In genomic region chr4:82525287-82525898, GRCh38 we compare ENCODE assay signal across 24 cellular contexts. TPM values are rescaled to one million over a fixed set of nuclear protein-coding genes. Genes with fewer than 3 reads are reported as not detected.
DNase-seq lines count a peak whose midpoint lies in the region; ATAC-seq, FAIRE-seq and TF ChIP-seq lines count a peak whose summit lies in the region.
"Had no signal": no experiment of that assay in that cellular context is flagged by ENCODE, and none has a peak within 500 bp of the region (broad histone marks: within the 10 kb centered on the region; RNA-seq: fewer than 3 reads in every experiment).

No MANE protein-coding gene starts in this region.

- H3K18ac ChIP-seq in H1 (ENCODE audit: extremely low read depth, low read length): no peak overlapping the region

- no peak overlapping the region for H3K4me3 ChIP-seq in SK-N-SH (ENCODE audit: low read depth in 2 of 2, low read length in 1 of 2)
- no peak overlapping the region for H3K4me3 ChIP-seq in NB4 (ENCODE audit: low read depth, low read length)
- no peak overlapping the region for H3K4me3 ChIP-seq in H1 (ENCODE audit: extremely low read depth in 1 of 4, insufficient read depth in 2 of 4, low read depth in 3 of 4, low read length in 4 of 4)
- H3K4me3 ChIP-seq: A549, BLaER1, cardiac muscle cell had no signal

- POLR2A ChIA-PET in SK-N-SH (lab: Yijun Ruan, JAX): interaction anchor here (0.7 kb wide), 1 partner anchor 274 kb away, joined by 3 read pairs; no protein-coding TSS in a partner anchor
- POLR2A ChIA-PET in H1 (lab: Charles Lee; ENCODE audit: partially characterized antibody): interaction anchor here (1.1 kb wide), 1 partner anchor 9 kb away, joined by 3 read pairs; no protein-coding TSS in a partner anchor

- H3K79me2 ChIP-seq in SK-N-SH (ENCODE audit: insufficient read depth) (no peaks in the 10 kb centered on the region), H1 (ENCODE audit: control insufficient read depth in 1 of 2, insufficient read depth in 2 of 2, low read length in 2 of 2) (no peaks in the 10 kb centered on the region)

- no peak overlapping the region for H3K9ac ChIP-seq in SK-N-SH
- no peak overlapping the region for H3K9ac ChIP-seq in H1 (replicated peaks in 1 of 4; ENCODE audit: extremely low read depth in 1 of 4, low read depth in 3 of 4, low read length in 3 of 4)
- H3K9ac ChIP-seq: BLaER1 had no signal

- H4K5ac ChIP-seq in H1 (ENCODE audit: insufficient read length, low read depth, low read length): no peak overlapping the region

- no peak overlapping the region for H2BK12ac ChIP-seq in H1 (ENCODE audit: low read depth, low read length)

- H3K4me1 ChIP-seq in SK-N-SH (ENCODE audit: control insufficient read depth in 1 of 2, insufficient read depth in 2 of 2, low read depth in 1 of 2, low read length in 1 of 2): no peaks in the 10 kb centered on the region
- peaks cover 0 to 8% (median 3%) of the 10 kb centered on the region in 4 experiments; a peak in 5 of 7 replicates for H3K4me1 ChIP-seq in H1 (replicated peaks in 1 of 4; ENCODE audit: control insufficient read depth in 3 of 4, insufficient read depth in 4 of 4, low read length in 3 of 4)
- H3K4me1 ChIP-seq: A549, BLaER1 had no signal

- H4K20me1 ChIP-seq in SK-N-SH (ENCODE audit: insufficient read depth) (no peaks in the 10 kb centered on the region), H1 (replicated peaks in 1 of 2; ENCODE audit: control insufficient read depth in 1 of 2, insufficient read depth in 2 of 2, low read length in 2 of 2) (no peaks in the 10 kb centered on the region)
- H4K20me1 ChIP-seq: BLaER1 had no signal

- H3K23ac ChIP-seq in H1 (ENCODE audit: insufficient read length): no peak overlapping the region

- H2BK120ac ChIP-seq in H1 (replicated peaks; ENCODE audit: low read depth, low read length): no peak overlapping the region

- H3K4me2 ChIP-seq in SK-N-SH: no peak overlapping the region
- H3K4me2 ChIP-seq in H1 (ENCODE audit: insufficient read depth in 1 of 2, low read depth in 2 of 2, low read length in 2 of 2): no peak overlapping the region
- H3K4me2 ChIP-seq: A549, BLaER1 had no signal

- no peak for TF ChIP-seq RAD21 in SK-N-SH (IDR thresholded peaks at IDR 0.05; ENCODE audit: low read length)
- TF ChIP-seq RAD21 in H1 (IDR thresholded peaks at IDR 0.05 in 1 of 2, conservative IDR thresholded peaks at IDR 0.05 in 1 of 2; ENCODE audit: low read depth in 2 of 2, low read length in 2 of 2): no peak

- no peaks in the 10 kb centered on the region for H3K9me2 ChIP-seq in SK-N-SH

- no peak for TF ChIP-seq EP300 in SK-N-SH (IDR thresholded peaks at IDR 0.05; ENCODE audit: borderline replicate concordance in 1 of 2, low read depth in 1 of 2, low read length in 1 of 2)
- TF ChIP-seq EP300 in H1 (IDR thresholded peaks at IDR 0.05; ENCODE audit: borderline replicate concordance in 1 of 2, low read depth in 2 of 2, low read length in 2 of 2): no peak

- H3K27me3 ChIP-seq in SK-N-SH (ENCODE audit: insufficient read depth): no peaks in the 10 kb centered on the region
- H3K27me3 ChIP-seq in H1 (replicated peaks in 1 of 4; ENCODE audit: control insufficient read depth in 3 of 4, extremely low read depth in 1 of 4, insufficient read depth in 3 of 4, low read length in 3 of 4): no peaks in the 10 kb centered on the region
- H3K27me3 ChIP-seq: BLaER1, cardiac muscle cell had no signal

- H3K14ac ChIP-seq in H1 (ENCODE audit: insufficient read length): no peak overlapping the region

- no peak overlapping the region for H3K27ac ChIP-seq in SK-N-SH (ENCODE audit: low read depth in 2 of 2, low read length in 1 of 2)
- H3K27ac ChIP-seq in H1 (ENCODE audit: low read depth, low read length): no peak overlapping the region
- H3K27ac ChIP-seq: A549, BLaER1, cardiac muscle cell had no signal

- H2AFZ ChIP-seq in SK-N-SH (ENCODE audit: low read depth) (no peak overlapping the region), H1 (ENCODE audit: low read length) (no peak overlapping the region)

- CTCF ChIA-PET in SK-N-SH (lab: Yijun Ruan, JAX): no interaction called here
- CTCF ChIA-PET in H1 (lab: Charles Lee; ENCODE audit: partially characterized antibody): interaction anchor here (1.0 to 2.4 kb wide), 2 partner anchors 213 to 250 kb away, joined by 3 to 11 read pairs; no protein-coding TSS in a partner anchor

- no peaks in the 10 kb centered on the region for H3K79me1 ChIP-seq in H1 (ENCODE audit: low read depth, low read length)

- no peak for DNase-seq in SK-N-SH
- peak; percentile 49 for DNase-seq in NB4 (ENCODE audit: low read depth)
- no peak for DNase-seq in H1 (ENCODE audit: low read depth in 1 of 2, low spot score in 2 of 2)
- peak; percentile 27 for DNase-seq in renal cortical epithelial cell (ENCODE audit: low read depth)
- DNase-seq in T-helper 1 cell: no peak
- no peak for DNase-seq in activated CD8-positive, alpha-beta memory T cell treated with anti-CD3 and anti-CD28 coated beads, Interleukin-2, amount 50 U/mL, for 48 hours
- DNase-seq: activated CD4-positive, alpha-beta T cell treated with anti-CD3 and anti-CD28 coated beads, Interleukin-2, amount 50 U/mL, for 1 hour; activated naive CD4-positive, alpha-beta T cell treated with anti-CD3 and anti-CD28 coated beads, Interleukin-2, amount 10 ng/mL, durations not matched to agents 7 days and 5 days; Calu3; left cardiac atrium; MM.1S; naive B cell; NCI-H1694 treated with DMSO at 0.1 percent for 48 hours; NCI-H748 treated with DMSO at 0.1 percent for 48 hours; RPMI8226; stimulated activated CD4-positive, alpha-beta T cell treated with anti-CD3 and anti-CD28 coated beads, Interleukin-4, amount 100 ng/mL, for 24 hours; stimulated activated naive B cell treated with anti-CD40 and anti-IgM and Interleukin-4, amounts not matched to agents 10 μg/mL and 1 μg/mL and 100 μg/mL, for 72 hours had no signal

- H2BK15ac ChIP-seq in H1 (ENCODE audit: low read length): no peak overlapping the region

- no peak overlapping the region for H3K56ac ChIP-seq in H1 (replicated peaks; ENCODE audit: insufficient read length, low read depth, low read length)

- H3K23me2 ChIP-seq in H1 (ENCODE audit: low read depth, low read length): no peaks in the 10 kb centered on the region

- H3F3A ChIP-seq in SK-N-SH (replicated peaks; ENCODE audit: insufficient read depth): peaks cover 10% of the 10 kb centered on the region

- H2BK5ac ChIP-seq in H1 (ENCODE audit: low read depth, low read length): no peak overlapping the region

- peak; percentile 19 for FAIRE-seq in H1 (lab: Jason Lieb, UNC)
- FAIRE-seq: A549 had no signal

- H4K91ac ChIP-seq in H1 (replicated peaks; ENCODE audit: insufficient read length, low read length): no peak overlapping the region

- no peak overlapping the region for H2BK20ac ChIP-seq in H1 (ENCODE audit: low read length)

- TF ChIP-seq CTCF in SK-N-SH (IDR thresholded peaks at IDR 0.05): no peak
- TF ChIP-seq CTCF in NB4 (IDR thresholded peaks at IDR 0.05; ENCODE audit: low read depth, low read length): no peak
- no peak for TF ChIP-seq CTCF in H1 (IDR thresholded peaks at IDR 0.05; ENCODE audit: control extremely low read depth in 1 of 3, insufficient read depth in 1 of 3, low read depth in 1 of 3, low read length in 3 of 3)

- no peak overlapping the region for H2AK5ac ChIP-seq in H1 (ENCODE audit: low read depth, low read length)

- H3K4ac ChIP-seq in H1 (replicated peaks; ENCODE audit: insufficient read length, low read depth, low read length): no peak overlapping the region

- no peak for TF ChIP-seq POLR2A in NB4 (IDR thresholded peaks at IDR 0.05; ENCODE audit: extremely low read depth, insufficient read length)
- no peak for TF ChIP-seq POLR2A in H1 (IDR thresholded peaks at IDR 0.05; ENCODE audit: control extremely low read depth in 1 of 2, low read depth in 2 of 2, low read length in 2 of 2)
- TF ChIP-seq POLR2A in GM18505 (IDR thresholded peaks at IDR 0.05; ENCODE audit: borderline replicate concordance, extremely low read depth, insufficient read depth, insufficient read length): no peak

- ATAC-seq in SK-N-SH treated with all-trans-retinoic acid at 6 μM for 48 hours (no peak), GM18505 (IDR thresholded peaks at IDR 0.05; ENCODE audit: unreplicated experiment) (no peak)
- ATAC-seq: A549; HCT116; left cardiac atrium; stimulated activated naive B cell treated with anti-CD40 and anti-IgM and Interleukin-4, amounts not matched to agents 10 μg/mL and 1 μg/mL and 100 μg/mL, for 72 hours had no signal

- H3K9me3 ChIP-seq in SK-N-SH (no peaks in the 10 kb centered on the region), H1 (ENCODE audit: insufficient read depth in 2 of 2, low read depth in 1 of 2, low read length in 1 of 2) (no peaks in the 10 kb centered on the region)
- H3K9me3 ChIP-seq: A549, BLaER1 had no signal

- no peak overlapping the region for H4K8ac ChIP-seq in H1 (ENCODE audit: extremely low read depth, insufficient read depth, low read length)

- H3K36me3 ChIP-seq in SK-N-SH (replicated peaks in 1 of 2; ENCODE audit: control insufficient read depth in 1 of 2, insufficient read depth in 2 of 2, low read length in 1 of 2): no peaks in the 10 kb centered on the region
- H3K36me3 ChIP-seq in H1 (ENCODE audit: control insufficient read depth in 2 of 4, insufficient read depth in 4 of 4, low read length in 3 of 4): no peaks in the 10 kb centered on the region
- H3K36me3 ChIP-seq: BLaER1, cardiac muscle cell had no signal

- WGBS in SK-N-SH (ENCODE audit: low lambda C conversion rate): 37% methylated on average over 4 of the region's 4 CpGs
- 87% methylated on average over 4 of the region's 4 CpGs; no CpG with 5 or more reads in 1 of the 2 experiments for WGBS in H1 (ENCODE audit: extremely low coverage in 1 of 2, insufficient coverage in 1 of 2, insufficient read length in 1 of 2, insufficient replicate concordance in 2 of 2, low coverage in 1 of 2, low lambda C conversion rate in 2 of 2, missing lambda C conversion rate in 1 of 2), 2 experiments

TF ChIP-seq in SK-N-SH treated with all-trans-retinoic acid at 6 μM for 48 hours, 23 proteins besides CTCF, POLR2A, EP300 and RAD21 (continues in another document):
- peak; percentile 43; the same call in 1 of the 2 replicates for TF ChIP-seq ISL1 (CRISPR knock-in tag; IDR thresholded peaks at IDR 0.05)

TF ChIP-seq in SK-N-SH, 30 proteins besides CTCF, POLR2A, EP300 and RAD21 (continues in another document):
- TF ChIP-seq GABPA (IDR thresholded peaks at IDR 0.05; ENCODE audit: low read depth): no peak

RNA-seq across cellular contexts. Expression of gene TMEM150C, which starts 36.4 kb away (rescaled TPM):
- polyA plus RNA-seq in SK-N-SH (2012; rRNA removed) (1.0 and 1.3 TPM in 2 replicates), H1 (2011; rRNA removed) (1.2 and 1.5 TPM in 2 replicates)
- 1.0 and 1.1 TPM in 2 replicates for polyA plus RNA-seq in SK-N-SH (2012; cell fraction: cytosol; rRNA removed)
- 0.56 and 1.2 TPM in 2 replicates for polyA plus RNA-seq in SK-N-SH (2012; cell fraction: nucleus; rRNA removed)
- total RNA-seq in H1 (2021; fragmentation: NEBNext Ultra II Directional; extraction: Animal tissue kit (Norgen Biotek cat#: 25700)): 1.7 and 1.9 TPM in 2 replicates
- polyA plus RNA-seq in H1 (2011; cell fraction: cytosol; rRNA removed): 1.8 TPM
- polyA plus RNA-seq in H1 (2011; cell fraction: nucleus; rRNA removed): 0.64 TPM
- 2.0 to 2.7 TPM (median 2.5 TPM) in 4 replicates for polyA plus RNA-seq in H1 (2012, experiment 1 of 2)
- polyA plus RNA-seq in H1 (2012, experiment 2 of 2): 0.43 TPM
- 2.6 TPM for polyA plus RNA-seq in H1 (2013, experiment 1 of 2)
- 2.7 TPM for polyA plus RNA-seq in H1 (2013, experiment 2 of 2)
- 1.9 and 3.8 TPM in 2 replicates for polyA minus RNA-seq in H1 (2011; rRNA and poly(A)+ RNA removed)
- 2.2 TPM for polyA minus RNA-seq in H1 (2011; cell fraction: cytosol; rRNA and poly(A)+ RNA removed)
- polyA minus RNA-seq in H1 (2011; cell fraction: nucleus; rRNA and poly(A)+ RNA removed): 0.50 TPM
- total RNA-seq in renal cortical epithelial cell: 0.35 and 0.52 TPM in 2 replicates
- total RNA-seq: activated T-helper 1 cell treated with anti-CD3 and anti-CD28 coated beads, Interleukin-12 subunit alpha, Interleukin-12 subunit beta, Interleukin-2, Interleukin-4 antibody, amounts not matched to agents 30 ng/mL and 10 ng/mL and 1 ng/mL, durations not matched to agents 14 hours and 24 hours and 36 hours had no signal

Comparison
In these comparisons a context has a peak if more than half of its experiments do, and no peak if none do; other contexts are left out.
1. DNase-seq: peak in NB4 (single experiment) and renal cortical epithelial cell (single experiment); none in SK-N-SH (single experiment), H1 (0 of 2), T-helper 1 cell (0 of 5) and activated CD8-positive, alpha-beta memory T cell treated with anti-CD3 and anti-CD28 coated beads, Interleukin-2, amount 50 U/mL, for 48 hours (single experiment).